13 cellular contexts compared by ENCODE assay signal in the genomic region with DNA sequence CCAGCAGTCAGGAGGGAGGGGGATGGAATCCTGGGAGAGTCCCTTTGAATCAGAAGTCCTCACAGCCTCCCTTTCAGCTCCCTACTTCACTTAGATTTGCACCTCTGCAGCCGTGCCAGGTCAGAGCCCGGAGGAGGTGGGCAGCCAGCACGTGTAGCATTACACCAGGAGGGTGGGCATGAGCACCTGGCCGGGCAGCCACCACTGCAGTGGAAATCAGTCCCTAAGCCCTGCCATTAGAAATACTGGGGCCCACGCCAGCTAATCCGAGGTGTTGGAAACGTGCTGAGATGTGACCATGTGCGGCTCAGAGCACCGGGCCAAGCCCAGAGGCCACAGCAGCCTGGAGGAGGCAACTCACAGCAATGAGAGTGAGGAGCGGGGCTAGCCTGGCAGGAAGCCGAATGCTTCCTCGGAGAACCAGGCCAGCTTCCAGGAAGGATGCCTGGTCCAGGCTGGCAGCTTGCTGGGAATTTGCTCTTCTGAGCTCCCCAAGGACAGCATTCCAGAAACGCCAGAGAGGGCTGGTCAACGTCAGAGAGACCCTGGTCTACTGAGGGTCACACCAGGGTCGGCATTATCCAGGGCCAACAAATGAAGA. TPM values are rescaled to one million over a fixed set of nuclear protein-coding genes. Genes with fewer than 3 reads are reported as not detected.
DNase-seq lines count a peak whose midpoint lies in the region; ATAC-seq and TF ChIP-seq lines count a peak whose summit lies in the region.
"Had no signal": no experiment of that assay in that cellular context is flagged by ENCODE, and none has a peak within 500 bp of the region (broad histone marks: within the 10 kb centered on the region; RNA-seq: fewer than 3 reads in every experiment).

No MANE protein-coding gene starts in this region.

- TF ChIP-seq CTCF in adrenal gland (IDR thresholded peaks at IDR 0.05) (no peak), left ventricle myocardium inferior (IDR thresholded peaks at IDR 0.05; ENCODE audit: borderline replicate concordance) (no peak), spleen (IDR thresholded peaks at IDR 0.05 in 8 of 11, conservative IDR thresholded peaks at IDR 0.05 in 3 of 11) (no peak)

- no peak overlapping the region for H3K9ac ChIP-seq in GM23248

- H3K27ac ChIP-seq in GM23248 (no peak overlapping the region), adrenal gland (no peak overlapping the region), left ventricle myocardium inferior (replicated peaks) (peak overlapping the region; percentile 47), spleen (no peak overlapping the region)

- no peaks in the 10 kb centered on the region for H3K79me2 ChIP-seq in GM23248 (ENCODE audit: insufficient read depth)

- no peak overlapping the region for H3K4me3 ChIP-seq in GM23248
- H3K4me3 ChIP-seq in adrenal gland, result no peak overlapping the region
- H3K4me3 ChIP-seq in left ventricle myocardium inferior, result no peak overlapping the region
- no peak overlapping the region for H3K4me3 ChIP-seq in spleen

- no peaks in the 10 kb centered on the region for H3K9me2 ChIP-seq in GM23248 (ENCODE audit: insufficient read depth)

- ATAC-seq in HG02852 (IDR thresholded peaks at IDR 0.05; ENCODE audit: unreplicated experiment), result no peak

- DNase-seq in GM23248 (peak; percentile 47), adrenal gland (peak in 4 of 7 donors; percentile 9 to 36 (median 15)), left ventricle myocardium inferior (peak; percentile 74), spleen (peak; percentile 73), kidney tubule cell (ENCODE audit: low spot score) (no peak), NCI-H226 (no peak)
- DNase-seq: CD4-positive, alpha-beta memory T cell; foreskin melanocyte; GF-D8; naive B cell; NCI-H526 treated with DMSO at 0.1 percent for 48 hours; SIG-M5 had no signal

- H3K27me3 ChIP-seq in GM23248 (replicated peaks; ENCODE audit: insufficient read depth), result peaks cover 42% of the 10 kb centered on the region
- no peaks in the 10 kb centered on the region for H3K27me3 ChIP-seq in adrenal gland
- H3K27me3 ChIP-seq in left ventricle myocardium inferior (ENCODE audit: low read depth), result peaks cover 46% of the 10 kb centered on the region
- H3K27me3 ChIP-seq in spleen (replicated peaks in 1 of 7), result peaks cover 0 to 28% (median 3%) of the 10 kb centered on the region in 7 donors

- no peaks in the 10 kb centered on the region for H3K36me3 ChIP-seq in GM23248 (ENCODE audit: low read depth)
- H3K36me3 ChIP-seq in adrenal gland (replicated peaks in 1 of 2), result no peaks in the 10 kb centered on the region
- H3K36me3 ChIP-seq in left ventricle myocardium inferior, result no peaks in the 10 kb centered on the region
- H3K36me3 ChIP-seq in spleen, result no peaks in the 10 kb centered on the region

- 19 to 25% methylated on average over 15 of the region's 15 CpGs for WGBS in GM23248 (ENCODE audit: low coverage in 1 of 2, low lambda C conversion rate in 2 of 2, missing lambda C conversion rate in 2 of 2), 2 experiments
- 73 to 92% (median 78%) methylated on average over 9 to 15 of the region's 15 CpGs for WGBS in adrenal gland, 4 donors
- WGBS in spleen, 5 donors, result 71 to 84% (median 78%) methylated on average over 15 of the region's 15 CpGs

- TF ChIP-seq POLR2A in adrenal gland (IDR thresholded peaks at IDR 0.05) (no peak), spleen (IDR thresholded peaks at IDR 0.05) (no peak)

- no peak overlapping the region for H3K4me2 ChIP-seq in GM23248 (ENCODE audit: unreplicated experiment)

- H4K20me1 ChIP-seq in GM23248 (ENCODE audit: insufficient read depth), result no peaks in the 10 kb centered on the region

- H3K9me3 ChIP-seq in GM23248 (ENCODE audit: low read depth) (no peaks in the 10 kb centered on the region), adrenal gland (replicated peaks in 1 of 3) (no peaks in the 10 kb centered on the region), left ventricle myocardium inferior (replicated peaks) (no peaks in the 10 kb centered on the region), spleen (no peaks in the 10 kb centered on the region)

- H3F3A ChIP-seq in GM23248 (ENCODE audit: insufficient read depth), result no peaks in the 10 kb centered on the region

- H3K4me1 ChIP-seq in GM23248 (ENCODE audit: insufficient read depth) (peaks cover 6% of the 10 kb centered on the region; the same call in 1 of the 2 replicates), adrenal gland (replicated peaks in 1 of 2) (peaks cover 3 to 8% of the 10 kb centered on the region in 2 donors), left ventricle myocardium inferior (peaks cover 59% of the 10 kb centered on the region), spleen (peaks cover 6 to 66% (median 31%) of the 10 kb centered on the region in 6 donors)

- intact Hi-C loops in adrenal gland (cut with DNase I) (no loop called here), left ventricle myocardium inferior (cut with micrococcal nuclease) (no loop called here), spleen (cut with DNase I; ENCODE audit: low total_unique reads) (no loop called here)

- in situ Hi-C loops in GM23248 (cut with MboI), result no loop called here

- no peak overlapping the region for H2AFZ ChIP-seq in GM23248

RNA-seq across cellular contexts. Expression of gene CACNA2D4, which starts 9.4 kb away (rescaled TPM):
- under 0.01 TPM in 1 of 2 replicates, not detected in the other for total RNA-seq in GM23248 (2014; rRNA removed; shearing (Covaris generic))
- polyA plus RNA-seq in GM23248 (2016; fragmentation: Nextera tagmentation; extraction: Ambion mirVana) (0.23 and 0.49 TPM in 2 replicates), adrenal gland (1 to 10 TPM; 1.4 to 4.4 (median 3.1) TPM), spleen (1 to 10 TPM; 3.4 to 5.0 (median 4.9) TPM)
- total RNA-seq in adrenal gland (1 to 10 TPM in 6 of 8 donors, under 1 TPM in 2; 0.54 to 9.1 (median 4.2) TPM), left ventricle myocardium inferior (1.2 TPM), spleen (10 to 100 TPM in 3 of 7 donors, 1 to 10 TPM in 4; 3.3 to 11.8 (median 10.0) TPM)

Comparison
In these comparisons a context has a peak if more than half of its experiments do, and no peak if none do; other contexts are left out.
1. DNase-seq: peak in GM23248 (single experiment), adrenal gland (4 of 7), left ventricle myocardium inferior (single experiment) and spleen (single experiment); none in kidney tubule cell (single experiment) and NCI-H226 (single experiment).